Comparison of ENCODE assay signal across 3 cellular contexts in the genomic region with DNA sequence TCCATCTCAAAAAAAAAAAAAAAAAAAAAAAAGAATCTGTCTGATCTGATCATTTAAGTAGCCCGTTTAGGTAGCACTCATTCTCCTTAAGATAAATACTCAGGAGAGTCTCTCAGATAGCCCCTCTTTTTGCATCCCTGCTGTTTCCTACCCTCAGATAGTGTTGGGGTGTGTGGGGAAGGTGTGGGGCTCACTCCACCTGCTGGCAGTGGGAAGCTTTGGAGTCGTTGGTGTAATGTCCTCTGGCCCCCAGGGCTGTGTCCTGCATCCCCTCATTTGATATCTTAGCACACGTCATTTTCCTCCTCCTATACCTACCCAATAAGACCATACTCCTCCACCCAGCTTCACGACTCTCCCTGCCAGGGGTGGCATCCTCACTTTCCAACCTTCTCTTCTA.
TF ChIP-seq lines count a peak whose summit lies in the region.

No MANE protein-coding gene starts in this region.

TF ChIP-seq in GM23338, 12 proteins besides CTCF, POLR2A, EP300 and RAD21:
- TF ChIP-seq EZH2 (IDR thresholded peaks at IDR 0.05; ENCODE audit: low read depth, unreplicated experiment) (no peak), ZNF331 (CRISPR knock-in tag; IDR thresholded peaks at IDR 0.05; ENCODE audit: low read depth) (no peak), JUNB (IDR thresholded peaks at IDR 0.05; ENCODE audit: unreplicated experiment) (no peak), POLR2AphosphoS5 (IDR thresholded peaks at IDR 0.05; ENCODE audit: low read depth) (no peak)
- TF ChIP-seq, protein P1, sequence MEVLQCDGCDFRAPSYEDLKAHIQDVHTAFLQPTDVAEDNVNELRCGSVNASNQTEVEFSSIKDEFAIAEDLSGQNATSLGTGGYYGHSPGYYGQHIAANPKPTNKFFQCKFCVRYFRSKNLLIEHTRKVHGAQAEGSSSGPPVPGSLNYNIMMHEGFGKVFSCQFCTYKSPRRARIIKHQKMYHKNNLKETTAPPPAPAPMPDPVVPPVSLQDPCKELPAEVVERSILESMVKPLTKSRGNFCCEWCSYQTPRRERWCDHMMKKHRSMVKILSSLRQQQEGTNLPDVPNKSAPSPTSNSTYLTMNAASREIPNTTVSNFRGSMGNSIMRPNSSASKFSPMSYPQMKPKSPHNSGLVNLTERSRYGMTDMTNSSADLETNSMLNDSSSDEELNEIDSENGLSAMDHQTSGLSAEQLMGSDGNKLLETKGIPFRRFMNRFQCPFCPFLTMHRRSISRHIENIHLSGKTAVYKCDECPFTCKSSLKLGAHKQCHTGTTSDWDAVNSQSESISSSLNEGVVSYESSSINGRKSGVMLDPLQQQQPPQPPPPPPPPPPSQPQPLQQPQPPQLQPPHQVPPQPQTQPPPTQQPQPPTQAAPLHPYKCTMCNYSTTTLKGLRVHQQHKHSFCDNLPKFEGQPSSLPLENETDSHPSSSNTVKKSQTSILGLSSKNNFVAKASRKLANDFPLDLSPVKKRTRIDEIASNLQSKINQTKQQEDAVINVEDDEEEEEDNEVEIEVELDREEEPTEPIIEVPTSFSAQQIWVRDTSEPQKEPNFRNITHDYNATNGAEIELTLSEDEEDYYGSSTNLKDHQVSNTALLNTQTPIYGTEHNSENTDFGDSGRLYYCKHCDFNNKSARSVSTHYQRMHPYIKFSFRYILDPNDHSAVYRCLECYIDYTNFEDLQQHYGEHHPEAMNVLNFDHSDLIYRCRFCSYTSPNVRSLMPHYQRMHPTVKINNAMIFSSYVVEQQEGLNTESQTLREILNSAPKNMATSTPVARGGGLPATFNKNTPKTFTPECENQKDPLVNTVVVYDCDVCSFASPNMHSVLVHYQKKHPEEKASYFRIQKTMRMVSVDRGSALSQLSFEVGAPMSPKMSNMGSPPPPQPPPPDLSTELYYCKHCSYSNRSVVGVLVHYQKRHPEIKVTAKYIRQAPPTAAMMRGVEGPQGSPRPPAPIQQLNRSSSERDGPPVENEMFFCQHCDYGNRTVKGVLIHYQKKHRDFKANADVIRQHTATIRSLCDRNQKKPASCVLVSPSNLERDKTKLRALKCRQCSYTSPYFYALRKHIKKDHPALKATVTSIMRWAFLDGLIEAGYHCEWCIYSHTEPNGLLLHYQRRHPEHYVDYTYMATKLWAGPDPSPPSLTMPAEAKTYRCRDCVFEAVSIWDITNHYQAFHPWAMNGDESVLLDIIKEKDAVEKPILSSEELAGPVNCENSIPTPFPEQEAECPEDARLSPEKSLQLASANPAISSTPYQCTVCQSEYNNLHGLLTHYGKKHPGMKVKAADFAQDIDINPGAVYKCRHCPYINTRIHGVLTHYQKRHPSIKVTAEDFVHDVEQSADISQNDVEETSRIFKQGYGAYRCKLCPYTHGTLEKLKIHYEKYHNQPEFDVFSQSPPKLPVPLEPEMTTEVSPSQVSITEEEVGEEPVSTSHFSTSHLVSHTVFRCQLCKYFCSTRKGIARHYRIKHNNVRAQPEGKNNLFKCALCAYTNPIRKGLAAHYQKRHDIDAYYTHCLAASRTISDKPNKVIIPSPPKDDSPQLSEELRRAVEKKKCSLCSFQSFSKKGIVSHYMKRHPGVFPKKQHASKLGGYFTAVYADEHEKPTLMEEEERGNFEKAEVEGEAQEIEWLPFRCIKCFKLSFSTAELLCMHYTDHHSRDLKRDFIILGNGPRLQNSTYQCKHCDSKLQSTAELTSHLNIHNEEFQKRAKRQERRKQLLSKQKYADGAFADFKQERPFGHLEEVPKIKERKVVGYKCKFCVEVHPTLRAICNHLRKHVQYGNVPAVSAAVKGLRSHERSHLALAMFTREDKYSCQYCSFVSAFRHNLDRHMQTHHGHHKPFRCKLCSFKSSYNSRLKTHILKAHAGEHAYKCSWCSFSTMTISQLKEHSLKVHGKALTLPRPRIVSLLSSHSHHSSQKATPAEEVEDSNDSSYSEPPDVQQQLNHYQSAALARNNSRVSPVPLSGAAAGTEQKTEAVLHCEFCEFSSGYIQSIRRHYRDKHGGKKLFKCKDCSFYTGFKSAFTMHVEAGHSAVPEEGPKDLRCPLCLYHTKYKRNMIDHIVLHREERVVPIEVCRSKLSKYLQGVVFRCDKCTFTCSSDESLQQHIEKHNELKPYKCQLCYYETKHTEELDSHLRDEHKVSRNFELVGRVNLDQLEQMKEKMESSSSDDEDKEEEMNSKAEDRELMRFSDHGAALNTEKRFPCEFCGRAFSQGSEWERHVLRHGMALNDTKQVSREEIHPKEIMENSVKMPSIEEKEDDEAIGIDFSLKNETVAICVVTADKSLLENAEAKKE (CRISPR knock-in tag; IDR thresholded peaks at IDR 0.05) = no peak

TF ChIP-seq in WTC11, 78 proteins besides CTCF, POLR2A, EP300 and RAD21 (continues in another document):
- TF ChIP-seq, protein P2, sequence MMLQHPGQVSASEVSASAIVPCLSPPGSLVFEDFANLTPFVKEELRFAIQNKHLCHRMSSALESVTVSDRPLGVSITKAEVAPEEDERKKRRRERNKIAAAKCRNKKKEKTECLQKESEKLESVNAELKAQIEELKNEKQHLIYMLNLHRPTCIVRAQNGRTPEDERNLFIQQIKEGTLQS (CRISPR knock-in tag; conservative IDR thresholded peaks at IDR 0.05) = no peak
- TF ChIP-seq, protein P3, sequence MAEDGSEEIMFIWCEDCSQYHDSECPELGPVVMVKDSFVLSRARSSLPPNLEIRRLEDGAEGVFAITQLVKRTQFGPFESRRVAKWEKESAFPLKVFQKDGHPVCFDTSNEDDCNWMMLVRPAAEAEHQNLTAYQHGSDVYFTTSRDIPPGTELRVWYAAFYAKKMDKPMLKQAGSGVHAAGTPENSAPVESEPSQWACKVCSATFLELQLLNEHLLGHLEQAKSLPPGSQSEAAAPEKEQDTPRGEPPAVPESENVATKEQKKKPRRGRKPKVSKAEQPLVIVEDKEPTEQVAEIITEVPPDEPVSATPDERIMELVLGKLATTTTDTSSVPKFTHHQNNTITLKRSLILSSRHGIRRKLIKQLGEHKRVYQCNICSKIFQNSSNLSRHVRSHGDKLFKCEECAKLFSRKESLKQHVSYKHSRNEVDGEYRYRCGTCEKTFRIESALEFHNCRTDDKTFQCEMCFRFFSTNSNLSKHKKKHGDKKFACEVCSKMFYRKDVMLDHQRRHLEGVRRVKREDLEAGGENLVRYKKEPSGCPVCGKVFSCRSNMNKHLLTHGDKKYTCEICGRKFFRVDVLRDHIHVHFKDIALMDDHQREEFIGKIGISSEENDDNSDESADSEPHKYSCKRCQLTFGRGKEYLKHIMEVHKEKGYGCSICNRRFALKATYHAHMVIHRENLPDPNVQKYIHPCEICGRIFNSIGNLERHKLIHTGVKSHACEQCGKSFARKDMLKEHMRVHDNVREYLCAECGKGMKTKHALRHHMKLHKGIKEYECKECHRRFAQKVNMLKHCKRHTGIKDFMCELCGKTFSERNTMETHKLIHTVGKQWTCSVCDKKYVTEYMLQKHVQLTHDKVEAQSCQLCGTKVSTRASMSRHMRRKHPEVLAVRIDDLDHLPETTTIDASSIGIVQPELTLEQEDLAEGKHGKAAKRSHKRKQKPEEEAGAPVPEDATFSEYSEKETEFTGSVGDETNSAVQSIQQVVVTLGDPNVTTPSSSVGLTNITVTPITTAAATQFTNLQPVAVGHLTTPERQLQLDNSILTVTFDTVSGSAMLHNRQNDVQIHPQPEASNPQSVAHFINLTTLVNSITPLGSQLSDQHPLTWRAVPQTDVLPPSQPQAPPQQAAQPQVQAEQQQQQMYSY (CRISPR knock-in tag; IDR thresholded peaks at IDR 0.05) = no peak
- no peak for TF ChIP-seq ZNF423 (CRISPR knock-in tag; IDR thresholded peaks at IDR 0.05)
- no peak for TF ChIP-seq PRRX2 (CRISPR knock-in tag; IDR thresholded peaks at IDR 0.05)
- TF ChIP-seq, protein P4, sequence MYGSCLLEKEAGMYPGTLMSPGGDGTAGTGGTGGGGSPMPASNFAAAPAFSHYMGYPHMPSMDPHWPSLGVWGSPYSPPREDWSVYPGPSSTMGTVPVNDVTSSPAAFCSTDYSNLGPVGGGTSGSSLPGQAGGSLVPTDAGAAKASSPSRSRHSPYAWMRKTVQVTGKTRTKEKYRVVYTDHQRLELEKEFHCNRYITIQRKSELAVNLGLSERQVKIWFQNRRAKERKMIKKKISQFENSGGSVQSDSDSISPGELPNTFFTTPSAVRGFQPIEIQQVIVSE (CRISPR knock-in tag; IDR thresholded peaks at IDR 0.05; ENCODE audit: borderline replicate concordance) = no peak
- TF ChIP-seq, protein P5, sequence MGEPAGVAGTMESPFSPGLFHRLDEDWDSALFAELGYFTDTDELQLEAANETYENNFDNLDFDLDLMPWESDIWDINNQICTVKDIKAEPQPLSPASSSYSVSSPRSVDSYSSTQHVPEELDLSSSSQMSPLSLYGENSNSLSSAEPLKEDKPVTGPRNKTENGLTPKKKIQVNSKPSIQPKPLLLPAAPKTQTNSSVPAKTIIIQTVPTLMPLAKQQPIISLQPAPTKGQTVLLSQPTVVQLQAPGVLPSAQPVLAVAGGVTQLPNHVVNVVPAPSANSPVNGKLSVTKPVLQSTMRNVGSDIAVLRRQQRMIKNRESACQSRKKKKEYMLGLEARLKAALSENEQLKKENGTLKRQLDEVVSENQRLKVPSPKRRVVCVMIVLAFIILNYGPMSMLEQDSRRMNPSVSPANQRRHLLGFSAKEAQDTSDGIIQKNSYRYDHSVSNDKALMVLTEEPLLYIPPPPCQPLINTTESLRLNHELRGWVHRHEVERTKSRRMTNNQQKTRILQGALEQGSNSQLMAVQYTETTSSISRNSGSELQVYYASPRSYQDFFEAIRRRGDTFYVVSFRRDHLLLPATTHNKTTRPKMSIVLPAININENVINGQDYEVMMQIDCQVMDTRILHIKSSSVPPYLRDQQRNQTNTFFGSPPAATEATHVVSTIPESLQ (CRISPR knock-in tag; IDR thresholded peaks at IDR 0.05) = no peak
- no peak for TF ChIP-seq OVOL2 (CRISPR knock-in tag; IDR thresholded peaks at IDR 0.05; ENCODE audit: borderline replicate concordance)
- TF ChIP-seq, protein P6, sequence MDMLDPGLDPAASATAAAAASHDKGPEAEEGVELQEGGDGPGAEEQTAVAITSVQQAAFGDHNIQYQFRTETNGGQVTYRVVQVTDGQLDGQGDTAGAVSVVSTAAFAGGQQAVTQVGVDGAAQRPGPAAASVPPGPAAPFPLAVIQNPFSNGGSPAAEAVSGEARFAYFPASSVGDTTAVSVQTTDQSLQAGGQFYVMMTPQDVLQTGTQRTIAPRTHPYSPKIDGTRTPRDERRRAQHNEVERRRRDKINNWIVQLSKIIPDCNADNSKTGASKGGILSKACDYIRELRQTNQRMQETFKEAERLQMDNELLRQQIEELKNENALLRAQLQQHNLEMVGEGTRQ (CRISPR knock-in tag; IDR thresholded peaks at IDR 0.05) = no peak
- no peak for TF ChIP-seq JAZF1 (CRISPR knock-in tag; IDR thresholded peaks at IDR 0.05)

TF ChIP-seq in HepG2, 621 proteins besides CTCF, POLR2A, EP300 and RAD21:
- TF ChIP-seq, protein P7, sequence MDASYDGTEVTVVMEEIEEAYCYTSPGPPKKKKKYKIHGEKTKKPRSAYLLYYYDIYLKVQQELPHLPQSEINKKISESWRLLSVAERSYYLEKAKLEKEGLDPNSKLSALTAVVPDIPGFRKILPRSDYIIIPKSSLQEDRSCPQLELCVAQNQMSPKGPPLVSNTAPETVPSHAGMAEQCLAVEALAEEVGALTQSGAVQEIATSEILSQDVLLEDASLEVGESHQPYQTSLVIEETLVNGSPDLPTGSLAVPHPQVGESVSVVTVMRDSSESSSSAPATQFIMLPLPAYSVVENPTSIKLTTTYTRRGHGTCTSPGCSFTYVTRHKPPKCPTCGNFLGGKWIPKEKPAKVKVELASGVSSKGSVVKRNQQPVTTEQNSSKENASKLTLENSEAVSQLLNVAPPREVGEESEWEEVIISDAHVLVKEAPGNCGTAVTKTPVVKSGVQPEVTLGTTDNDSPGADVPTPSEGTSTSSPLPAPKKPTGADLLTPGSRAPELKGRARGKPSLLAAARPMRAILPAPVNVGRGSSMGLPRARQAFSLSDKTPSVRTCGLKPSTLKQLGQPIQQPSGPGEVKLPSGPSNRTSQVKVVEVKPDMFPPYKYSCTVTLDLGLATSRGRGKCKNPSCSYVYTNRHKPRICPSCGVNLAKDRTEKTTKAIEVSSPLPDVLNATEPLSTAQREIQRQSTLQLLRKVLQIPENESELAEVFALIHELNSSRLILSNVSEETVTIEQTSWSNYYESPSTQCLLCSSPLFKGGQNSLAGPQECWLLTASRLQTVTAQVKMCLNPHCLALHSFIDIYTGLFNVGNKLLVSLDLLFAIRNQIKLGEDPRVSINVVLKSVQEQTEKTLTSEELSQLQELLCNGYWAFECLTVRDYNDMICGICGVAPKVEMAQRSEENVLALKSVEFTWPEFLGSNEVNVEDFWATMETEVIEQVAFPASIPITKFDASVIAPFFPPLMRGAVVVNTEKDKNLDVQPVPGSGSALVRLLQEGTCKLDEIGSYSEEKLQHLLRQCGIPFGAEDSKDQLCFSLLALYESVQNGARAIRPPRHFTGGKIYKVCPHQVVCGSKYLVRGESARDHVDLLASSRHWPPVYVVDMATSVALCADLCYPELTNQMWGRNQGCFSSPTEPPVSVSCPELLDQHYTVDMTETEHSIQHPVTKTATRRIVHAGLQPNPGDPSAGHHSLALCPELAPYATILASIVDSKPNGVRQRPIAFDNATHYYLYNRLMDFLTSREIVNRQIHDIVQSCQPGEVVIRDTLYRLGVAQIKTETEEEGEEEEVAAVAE (CRISPR knock-in tag; IDR thresholded peaks at IDR 0.05; ENCODE audit: borderline replicate concordance) = no peak
- TF ChIP-seq ZNF709 (CRISPR knock-in tag; IDR thresholded peaks at IDR 0.05) (no peak), NBN (conservative IDR thresholded peaks at IDR 0.05) (no peak), SMC3 (IDR thresholded peaks at IDR 0.05; ENCODE audit: low read length) (peak; percentile 46; the same call in 1 of the 2 replicates), SCMH1 (CRISPR knock-in tag; IDR thresholded peaks at IDR 0.05; ENCODE audit: borderline replicate concordance) (no peak), STAT5B (CRISPR knock-in tag; IDR thresholded peaks at IDR 0.05) (no peak), STAG1 (CRISPR knock-in tag; IDR thresholded peaks at IDR 0.05) (peak; percentile 78), KDM1A (CRISPR knock-in tag; IDR thresholded peaks at IDR 0.05) (no peak), NKX3-1 (CRISPR knock-in tag; IDR thresholded peaks at IDR 0.05) (no peak), ZNF335 (CRISPR knock-in tag; IDR thresholded peaks at IDR 0.05) (no peak), SRSF1 (optimal IDR thresholded peaks at IDR 0.05; ENCODE audit: low read depth, low read length) (no peak), ERF (CRISPR knock-in tag; IDR thresholded peaks at IDR 0.05) (no peak), SIN3A (IDR thresholded peaks at IDR 0.05; ENCODE audit: borderline replicate concordance, low read depth, low read length) (no peak), CREM (IDR thresholded peaks at IDR 0.05) (no peak), CREM (CRISPR knock-in tag; IDR thresholded peaks at IDR 0.05) (no peak)
- TF ChIP-seq, protein P8, sequence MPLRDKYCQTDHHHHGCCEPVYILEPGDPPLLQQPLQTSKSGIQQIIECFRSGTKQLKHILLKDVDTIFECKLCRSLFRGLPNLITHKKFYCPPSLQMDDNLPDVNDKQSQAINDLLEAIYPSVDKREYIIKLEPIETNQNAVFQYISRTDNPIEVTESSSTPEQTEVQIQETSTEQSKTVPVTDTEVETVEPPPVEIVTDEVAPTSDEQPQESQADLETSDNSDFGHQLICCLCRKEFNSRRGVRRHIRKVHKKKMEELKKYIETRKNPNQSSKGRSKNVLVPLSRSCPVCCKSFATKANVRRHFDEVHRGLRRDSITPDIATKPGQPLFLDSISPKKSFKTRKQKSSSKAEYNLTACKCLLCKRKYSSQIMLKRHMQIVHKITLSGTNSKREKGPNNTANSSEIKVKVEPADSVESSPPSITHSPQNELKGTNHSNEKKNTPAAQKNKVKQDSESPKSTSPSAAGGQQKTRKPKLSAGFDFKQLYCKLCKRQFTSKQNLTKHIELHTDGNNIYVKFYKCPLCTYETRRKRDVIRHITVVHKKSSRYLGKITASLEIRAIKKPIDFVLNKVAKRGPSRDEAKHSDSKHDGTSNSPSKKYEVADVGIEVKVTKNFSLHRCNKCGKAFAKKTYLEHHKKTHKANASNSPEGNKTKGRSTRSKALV (CRISPR knock-in tag; IDR thresholded peaks at IDR 0.05) = no peak
